Comparison of ENCODE assay signal across 9 cellular contexts in the genomic region with DNA sequence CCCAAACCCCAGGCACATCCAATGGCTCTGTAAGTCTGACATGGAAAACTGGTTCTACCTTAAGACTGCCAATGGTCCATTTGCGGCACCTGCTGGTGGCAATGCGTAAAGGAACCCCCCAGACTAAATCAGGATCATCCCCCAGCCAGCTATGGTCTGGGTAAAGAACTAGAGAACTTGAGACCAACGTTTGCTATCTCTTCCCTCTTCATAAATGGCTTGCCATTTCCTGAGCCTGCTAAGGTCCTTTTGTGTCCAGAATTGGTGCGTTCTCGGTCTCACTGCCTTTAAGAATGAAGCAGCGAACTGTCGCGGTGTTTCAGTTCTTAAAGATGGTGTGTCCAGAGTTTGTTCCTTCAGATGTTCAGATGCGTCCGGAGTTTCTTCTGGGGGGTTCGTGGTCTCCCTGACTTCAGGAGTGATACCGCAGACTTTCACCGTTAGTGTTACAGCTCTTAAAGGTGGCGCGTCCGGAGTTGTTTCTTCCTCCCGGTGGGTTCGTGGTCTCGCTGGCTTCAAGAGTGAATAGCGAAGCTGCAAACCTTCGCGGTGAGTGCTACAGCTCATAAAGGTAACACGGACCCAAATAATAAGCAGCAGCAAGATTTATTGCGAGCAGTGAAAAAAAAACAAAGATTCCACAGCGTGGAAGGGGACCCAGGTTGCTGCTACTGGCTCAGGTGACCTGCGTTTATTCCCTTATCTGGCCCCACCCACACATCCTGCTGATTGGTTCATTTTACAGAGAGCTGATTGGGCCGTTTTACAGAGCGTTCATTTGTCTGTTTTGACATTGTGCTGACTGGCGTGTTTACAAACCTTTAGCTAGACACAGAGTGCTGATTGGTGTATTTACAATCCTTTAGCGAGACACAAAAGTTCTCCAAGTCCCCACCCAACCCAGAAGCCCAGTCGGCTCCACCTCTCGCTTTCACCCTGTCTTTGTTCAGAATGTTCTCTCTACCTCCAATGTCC.
DNase-seq lines count a peak whose midpoint lies in the region; ATAC-seq and TF ChIP-seq lines count a peak whose summit lies in the region.
"Had no signal": no experiment of that assay in that cellular context is flagged by ENCODE, and none has a peak within 500 bp of the region (broad histone marks: within the 10 kb centered on the region; RNA-seq: fewer than 3 reads in every experiment).

No MANE protein-coding gene starts in this region.

- no TSS peak for BruUV-seq in Caco-2 (replicated peaks; lab: Mats Ljungman, UMichigan)

- H3K27ac ChIP-seq in ascending aorta (peak overlapping the region; percentile 82), vagina (peak overlapping the region; percentile 68)

- H3K36me3 Mint-ChIP-seq in Caco-2 (ENCODE audit: insufficient read depth, unreplicated experiment) (no peaks in the 10 kb centered on the region), T-cell (no peaks in the 10 kb centered on the region)
- H3K36me3 Mint-ChIP-seq in natural killer cell treated with Interleukin-12 subunit alpha and Interleukin-12 subunit beta and Interleukin-15 and Interleukin-18, amount 100 ng/mL, for 72 hours, result no peaks in the 10 kb centered on the region

- H3K4me1 Mint-ChIP-seq in Caco-2 (ENCODE audit: low read depth, unreplicated experiment) (no peaks in the 10 kb centered on the region), T-cell (peaks cover 91 to 99% (median 92%) of the 10 kb centered on the region in 3 donors)
- peaks cover 42 to 44% of the 10 kb centered on the region in 2 donors for H3K4me1 Mint-ChIP-seq in natural killer cell treated with Interleukin-12 subunit alpha and Interleukin-12 subunit beta and Interleukin-15 and Interleukin-18, amount 100 ng/mL, for 72 hours (ENCODE audit: low read depth in 2 of 2)

- H3K4me3 Mint-ChIP-seq in Caco-2 (ENCODE audit: unreplicated experiment), result no peak overlapping the region
- peak overlapping the region; percentile 94 to 97 (median 96) for H3K4me3 Mint-ChIP-seq in T-cell
- H3K4me3 Mint-ChIP-seq in natural killer cell treated with Interleukin-12 subunit alpha and Interleukin-12 subunit beta and Interleukin-15 and Interleukin-18, amount 100 ng/mL, for 72 hours, result peak overlapping the region; percentile 91

- no peak for TF ChIP-seq POLR2A in vagina (IDR thresholded peaks at IDR 0.05)

- intact Hi-C loops in Caco-2 (cut with micrococcal nuclease; ENCODE audit: unreplicated experiment), result loop anchor here (1.0 kb wide), 3 partner anchors 69 to 145 kb away; no protein-coding TSS in a partner anchor
- intact Hi-C loops in ascending aorta (cut with DNase I), result no loop called here
- intact Hi-C loops in vagina (cut with DNase I), result no loop called here

- H3K36me3 ChIP-seq in Caco-2 (ENCODE audit: control insufficient read depth, insufficient read depth, low read length) (no peaks in the 10 kb centered on the region), ascending aorta (no peaks in the 10 kb centered on the region), vagina (no peaks in the 10 kb centered on the region)

- CTCF ChIA-PET in Caco-2 (lab: Charles Lee), result interaction anchor here (1.3 kb wide), 1 partner anchor 69 kb away, joined by 4 read pairs; no protein-coding TSS in a partner anchor
- CTCF ChIA-PET in T-cell (lab: Charles Lee), result interaction anchor here (0.6 to 2.8 kb wide), 33 partner anchors 9 to 1147 kb away, joined by 3 to 30 read pairs (median 3); partner anchors contain the start of gene ELMO1 (in 1 of the 2)

- DNase-seq in Caco-2 (peak; percentile 42 to 45), T-cell (peak; percentile 45 to 86 (median 74)), ascending aorta (ENCODE audit: low spot score in 2 of 2) (no peak), vagina (ENCODE audit: extremely low spot score in 2 of 2) (no peak), NCI-H2029 treated with DMSO at 0.1 percent for 48 hours (lab: John Stamatoyannopoulos, UW) (no peak)
- DNase-seq in natural killer cell treated with Interleukin-12 subunit alpha and Interleukin-12 subunit beta and Interleukin-15 and Interleukin-18, amount 100 ng/mL, for 72 hours (ENCODE audit: low spot score), result peak; percentile 70
- DNase-seq: IMR-90 had no signal

- H3K4me1 ChIP-seq in Caco-2 (no peaks in the 10 kb centered on the region), ascending aorta (peaks cover 8 to 20% of the 10 kb centered on the region in 2 donors), vagina (peaks cover 27% of the 10 kb centered on the region)

- POLR2A ChIA-PET in Caco-2 (lab: Charles Lee), result no interaction called here
- POLR2A ChIA-PET in T-cell (lab: Charles Lee), result interaction anchor here (0.6 to 3.3 kb wide), 11 partner anchors 11 to 1620 kb away, joined by 3 to 12 read pairs (median 4); partner anchors contain the start of gene ELMO1 (in 1 of the 2)

- TF ChIP-seq CTCF in Caco-2 (IDR thresholded peaks at IDR 0.05; ENCODE audit: insufficient read depth in 1 of 2, low read depth in 1 of 2, low read length in 1 of 2, severe bottlenecking in 1 of 2, unreplicated experiment in 1 of 2), result peak; percentile 51 to 55
- TF ChIP-seq CTCF in ascending aorta (IDR thresholded peaks at IDR 0.05), result no peak
- peak in 1 of 3 experiments; percentile 4 for TF ChIP-seq CTCF in vagina (IDR thresholded peaks at IDR 0.05)

- H3K9me3 ChIP-seq in Caco-2 (no peaks in the 10 kb centered on the region), ascending aorta (no peaks in the 10 kb centered on the region), vagina (no peaks in the 10 kb centered on the region)

- H3K9me3 Mint-ChIP-seq in Caco-2 (ENCODE audit: unreplicated experiment) (no peaks in the 10 kb centered on the region), T-cell (no peaks in the 10 kb centered on the region)
- H3K9me3 Mint-ChIP-seq in natural killer cell treated with Interleukin-12 subunit alpha and Interleukin-12 subunit beta and Interleukin-15 and Interleukin-18, amount 100 ng/mL, for 72 hours, result no peaks in the 10 kb centered on the region

- H3K27me3 ChIP-seq in Caco-2 (replicated peaks; ENCODE audit: control insufficient read depth, insufficient read depth, low read length) (no peaks in the 10 kb centered on the region), ascending aorta (no peaks in the 10 kb centered on the region), vagina (no peaks in the 10 kb centered on the region)

- H3K27me3 Mint-ChIP-seq in Caco-2 (ENCODE audit: insufficient read depth, unreplicated experiment) (peaks cover 4% of the 10 kb centered on the region), T-cell (no peaks in the 10 kb centered on the region)
- H3K27me3 Mint-ChIP-seq in natural killer cell treated with Interleukin-12 subunit alpha and Interleukin-12 subunit beta and Interleukin-15 and Interleukin-18, amount 100 ng/mL, for 72 hours, result peaks cover 0 to 32% of the 10 kb centered on the region in 2 donors

- no peak overlapping the region for H3K4me3 ChIP-seq in Caco-2 (ENCODE audit: low read depth, low read length)
- H3K4me3 ChIP-seq in ascending aorta, result peak overlapping the region in 1 of 2 donors; percentile 16
- peak overlapping the region; percentile 1 to 10 for H3K4me3 ChIP-seq in vagina

- ATAC-seq in GM19372 (IDR thresholded peaks at IDR 0.05; ENCODE audit: low read depth, unreplicated experiment), result peak; percentile 66
- ATAC-seq in HG03378 (IDR thresholded peaks at IDR 0.05; ENCODE audit: unreplicated experiment), result peak; percentile 62
- peak; percentile 85 to 89 (median 86) for ATAC-seq in T-cell (replicated peaks in 1 of 4)
- peak; percentile 81 to 85 for ATAC-seq in natural killer cell treated with Interleukin-12 subunit alpha and Interleukin-12 subunit beta and Interleukin-15 and Interleukin-18, amount 100 ng/mL, for 72 hours

- H3K27ac Mint-ChIP-seq in Caco-2 (ENCODE audit: unreplicated experiment), result no peak overlapping the region
- H3K27ac Mint-ChIP-seq in T-cell, result peak overlapping the region; percentile 86 to 90
- H3K27ac Mint-ChIP-seq in natural killer cell treated with Interleukin-12 subunit alpha and Interleukin-12 subunit beta and Interleukin-15 and Interleukin-18, amount 100 ng/mL, for 72 hours, result peak overlapping the region; percentile 15 to 40

Comparison
In these comparisons a context has a peak if more than half of its experiments do, and no peak if none do; other contexts are left out.
1. DNase-seq: peak in Caco-2 (2 of 2), T-cell (34 of 34) and natural killer cell treated with Interleukin-12 subunit alpha and Interleukin-12 subunit beta and Interleukin-15 and Interleukin-18, amount 100 ng/mL, for 72 hours (single experiment); none in ascending aorta (0 of 2), vagina (0 of 2) and NCI-H2029 treated with DMSO at 0.1 percent for 48 hours (single experiment).
2. CTCF ChIP-seq: peak in Caco-2 (2 of 2); none in ascending aorta (0 of 3).
3. Peak in every context shown above with its lines, with median percentiles within 50 percentile points of each other: ATAC-seq.